8 cellular contexts compared by ENCODE assay signal in genomic region chr16:88977028-88977844, GRCh38. TPM values are rescaled to one million over a fixed set of nuclear protein-coding genes. Genes with fewer than 3 reads are reported as not detected.
DNase-seq lines count a peak whose midpoint lies in the region; ATAC-seq and TF ChIP-seq lines count a peak whose summit lies in the region.

CBFA2T3 (minus strand) TSS chr16:88977207; CDS start chr16:88976807, 400 bp downstream.

- H3K4me3 Mint-ChIP-seq in T-helper 17 cell, result no peak within 1 kb of the TSS

- no peaks in the 10 kb centered on the region for H3K4me1 ChIP-seq in testis

- H3K36me3 Mint-ChIP-seq in T-helper 17 cell (ENCODE audit: low read depth), result peaks cover 3% of the 10 kb centered on the region

- 58 to 87% methylated on average over 9 to 31 of the region's 31 CpGs for WGBS in testis, 2 donors

- H3K4me1 Mint-ChIP-seq in T-helper 17 cell, result peaks cover 14% of the 10 kb centered on the region

- H3K9me3 ChIP-seq in T-helper 17 cell (ENCODE audit: control insufficient read depth, low read length, poor library complexity, severe bottlenecking), result no peaks in the 10 kb centered on the region
- no peaks in the 10 kb centered on the region for H3K9me3 ChIP-seq in testis

- no peak for TF ChIP-seq POLR2A in testis (IDR thresholded peaks at IDR 0.05)

- no peaks in the 10 kb centered on the region for H3K36me3 ChIP-seq in testis (ENCODE audit: low read depth, missing control alignments)

- no peaks in the 10 kb centered on the region for H3K27me3 ChIP-seq in testis

- H3K4me3 ChIP-seq in testis, result no peak within 1 kb of the TSS

- no peak for DNase-seq in T-helper 17 cell
- peak; percentile 90 for DNase-seq in left kidney (ENCODE audit: low read depth, low spot score)
- peak; percentile 55 for DNase-seq in testis
- DNase-seq in NCI-H2171 (lab: John Stamatoyannopoulos, UW), result no peak
- DNase-seq in HuH-7 (ENCODE audit: low spot score), result no peak

- TF ChIP-seq CTCF in testis (IDR thresholded peaks at IDR 0.05), result no peak

- peaks cover 45% of the 10 kb centered on the region for H3K27me3 Mint-ChIP-seq in T-helper 17 cell

- ATAC-seq in GM21423 (IDR thresholded peaks at IDR 0.05; ENCODE audit: unreplicated experiment), result peak; percentile 22
- ATAC-seq in T-helper 17 cell, result peak; percentile 31
- ATAC-seq in GM19351 (IDR thresholded peaks at IDR 0.05; ENCODE audit: unreplicated experiment), result no peak
- no peak for ATAC-seq in GM21737 (IDR thresholded peaks at IDR 0.05; ENCODE audit: unreplicated experiment)

- H3K27ac Mint-ChIP-seq in T-helper 17 cell, result no peak within 1 kb of the TSS

- no peak within 1 kb of the TSS for H3K27ac ChIP-seq in testis

- intact Hi-C loops in testis (cut with DNase I; ENCODE audit: low total_unique reads), result no loop called here

RNA-seq across cellular contexts. Expression of gene CBFA2T3, which starts in this region (rescaled TPM):
- total RNA-seq in T-helper 17 cell (1 to 10 TPM; 3.2 to 4.4 TPM), testis (10 to 100 TPM in 1 of 2 donors, 1 to 10 TPM in 1; 9.2 to 11.9 TPM)
- polyA plus RNA-seq in testis (ENCODE audit: insufficient read depth, low read depth, low replicate concordance), result 7.1 TPM

Comparison
In these comparisons a context has a peak if more than half of its experiments do, and no peak if none do; other contexts are left out.
1. ATAC-seq: peak in GM21423 (single experiment) and T-helper 17 cell (single experiment); none in GM19351 (single experiment) and GM21737 (single experiment).
2. DNase-seq: peak in left kidney (single experiment) and testis (single experiment); none in T-helper 17 cell (0 of 3), NCI-H2171 (single experiment) and HuH-7 (single experiment).